In genomic region chr5:112737088-112737471, GRCh38 we compare ENCODE assay signal across 8 cellular contexts. TPM values are rescaled to one million over a fixed set of nuclear protein-coding genes. Genes with fewer than 3 reads are reported as not detected.
DNase-seq lines count a peak whose midpoint lies in the region; ATAC-seq and TF ChIP-seq lines count a peak whose summit lies in the region.

No MANE protein-coding gene starts in this region.

- no peak overlapping the region for H3K27ac ChIP-seq in trophoblast cell (ENCODE audit: low read depth, low read length)

- H3K9ac ChIP-seq in trophoblast cell (ENCODE audit: low read length), result no peak overlapping the region

- peaks cover 0 to 7% of the 10 kb centered on the region in 2 experiments for H3K4me1 ChIP-seq in trophoblast cell (ENCODE audit: control insufficient read depth in 1 of 2, insufficient read depth in 2 of 2, low read length in 2 of 2)

- H3K4me2 ChIP-seq in trophoblast cell (ENCODE audit: low read length), result peak overlapping the region; percentile 95

- no peak overlapping the region for H4K8ac ChIP-seq in trophoblast cell (ENCODE audit: low read depth, low read length)

- H3K4me3 Mint-ChIP-seq in activated T-cell treated with anti-CD3 and anti-CD28 coated beads, Interleukin-2, amount 50 U/mL, for 4 hours, result peak overlapping the region; percentile 91

- H3K36me3 ChIP-seq in trophoblast cell (ENCODE audit: control insufficient read depth in 1 of 2, insufficient read depth in 2 of 2, low read length in 2 of 2), result no peaks in the 10 kb centered on the region

- H4K91ac ChIP-seq in trophoblast cell (ENCODE audit: low read depth, low read length), result no peak overlapping the region

- H3K27me3 ChIP-seq in trophoblast cell (ENCODE audit: insufficient read depth, low read length), result no peaks in the 10 kb centered on the region

- no peak overlapping the region for H3K4me3 ChIP-seq in trophoblast cell (ENCODE audit: low read depth, low read length)

- no CpG with 5 or more reads among the region's 2 CpGs for WGBS in trophoblast cell (ENCODE audit: extremely low coverage, insufficient coverage, insufficient read length)

- H3K79me1 ChIP-seq in trophoblast cell (ENCODE audit: low read length), result peaks cover 1% of the 10 kb centered on the region

- peaks cover 3% of the 10 kb centered on the region for H3K9me3 ChIP-seq in trophoblast cell (ENCODE audit: insufficient read depth, low read depth, low read length)

- no peaks in the 10 kb centered on the region for H3K79me2 ChIP-seq in trophoblast cell (ENCODE audit: control insufficient read depth, insufficient read depth, low read length, poor library complexity)

- H3K36me3 Mint-ChIP-seq in activated T-cell treated with anti-CD3 and anti-CD28 coated beads, Interleukin-2, amount 50 U/mL, for 4 hours (ENCODE audit: insufficient read depth), result no peaks in the 10 kb centered on the region

- DNase-seq in activated T-cell treated with anti-CD3 and anti-CD28 coated beads, Interleukin-2, amount 50 U/mL, for 4 hours, result no peak
- no peak for DNase-seq in activated T-cell treated with anti-CD3 and anti-CD28 coated beads, Interleukin-2, amount 50 U/mL, for 1 hour
- peak; percentile 64 for DNase-seq in OCI-M1 (lab: John Stamatoyannopoulos, UW)
- peak; percentile 21 to 51 for DNase-seq in erythroblast (lab: John Stamatoyannopoulos, UW)
- no peak for DNase-seq in trophoblast cell
- DNase-seq in foreskin melanocyte, result no peak
- no peak for DNase-seq in NCI-H2081 (lab: John Stamatoyannopoulos, UW)

- H3K27me3 Mint-ChIP-seq in activated T-cell treated with anti-CD3 and anti-CD28 coated beads, Interleukin-2, amount 50 U/mL, for 4 hours (ENCODE audit: low read depth), result no peaks in the 10 kb centered on the region

- H4K12ac ChIP-seq in trophoblast cell (ENCODE audit: low read depth, low read length), result no peak overlapping the region

- H2BK5ac ChIP-seq in trophoblast cell (ENCODE audit: low read depth, low read length, poor library complexity), result no peak overlapping the region

- no peak overlapping the region for H2AFZ ChIP-seq in trophoblast cell (ENCODE audit: insufficient read depth, low read length, poor library complexity)

- no peak overlapping the region for H2AK5ac ChIP-seq in trophoblast cell (ENCODE audit: low read length)

- no peak overlapping the region for H2BK120ac ChIP-seq in trophoblast cell (ENCODE audit: insufficient read depth, low read length, poor library complexity)

- H3K18ac ChIP-seq in trophoblast cell (ENCODE audit: low read length), result no peak overlapping the region

- no peak overlapping the region for H2BK12ac ChIP-seq in trophoblast cell (ENCODE audit: low read length)

- no peak overlapping the region for H3K4ac ChIP-seq in trophoblast cell (ENCODE audit: low read depth, low read length)

- no peak overlapping the region for H3K14ac ChIP-seq in trophoblast cell (ENCODE audit: low read length)

- H3K9me3 Mint-ChIP-seq in activated T-cell treated with anti-CD3 and anti-CD28 coated beads, Interleukin-2, amount 50 U/mL, for 4 hours, result no peaks in the 10 kb centered on the region

- H3K4me1 Mint-ChIP-seq in activated T-cell treated with anti-CD3 and anti-CD28 coated beads, Interleukin-2, amount 50 U/mL, for 4 hours (ENCODE audit: low read depth), result peaks cover 14% of the 10 kb centered on the region

- no peak for ATAC-seq in activated T-cell treated with anti-CD3 and anti-CD28 coated beads, Interleukin-2, amount 50 U/mL, for 4 hours
- ATAC-seq in HG03469 (IDR thresholded peaks at IDR 0.05; ENCODE audit: unreplicated experiment), result no peak

- no peak overlapping the region for H3K23ac ChIP-seq in trophoblast cell (ENCODE audit: low read length)

- TF ChIP-seq POLR2A in erythroblast (IDR thresholded peaks at IDR 0.05; ENCODE audit: low read length), result no peak

RNA-seq across cellular contexts. Expression of gene APC, which starts 0.6 kb away (rescaled TPM):
- 10 to 100 TPM; 18.8 to 19.9 (median 19.7) TPM for total RNA-seq in activated T-cell treated with anti-CD3 and anti-CD28 coated beads, Interleukin-2, amount 50 U/mL, for 4 hours
- 10.6 and 11.3 TPM in 2 replicates for polyA plus RNA-seq in trophoblast cell (2013)

Comparison
In these comparisons a context has a peak if more than half of its experiments do, and no peak if none do; other contexts are left out.
1. DNase-seq: peak in OCI-M1 (single experiment) and erythroblast (2 of 2); none in activated T-cell treated with anti-CD3 and anti-CD28 coated beads, Interleukin-2, amount 50 U/mL, for 4 hours (single experiment), activated T-cell treated with anti-CD3 and anti-CD28 coated beads, Interleukin-2, amount 50 U/mL, for 1 hour (single experiment), trophoblast cell (0 of 2), foreskin melanocyte (single experiment) and NCI-H2081 (0 of 2).